ENCODE assay signal across 1 cellular context in the genomic region with DNA sequence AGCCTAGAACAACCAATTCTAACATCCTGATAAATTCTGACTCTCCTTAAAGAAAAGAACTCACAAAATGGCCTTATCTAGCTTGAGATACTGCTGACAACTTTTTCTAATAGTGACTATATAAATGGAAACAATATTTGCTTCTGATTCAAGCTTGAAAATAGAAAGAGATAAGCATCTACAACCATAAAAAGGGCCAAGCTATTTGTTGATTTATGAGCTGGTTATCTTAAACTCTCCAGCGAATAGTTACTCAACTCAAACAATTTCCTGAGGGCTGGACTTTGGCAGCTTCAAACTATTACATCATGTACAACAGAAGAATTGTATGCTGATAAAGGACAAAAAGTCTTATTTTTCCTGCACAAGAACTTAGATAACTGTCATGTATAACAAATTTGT.
TF ChIP-seq lines count a peak whose summit lies in the region.

No MANE protein-coding gene starts in this region.

TF ChIP-seq in HepG2, 621 proteins besides CTCF, POLR2A, EP300 and RAD21 (continued from another document and continues in another):
- TF ChIP-seq ZNF225 (CRISPR knock-in tag; IDR thresholded peaks at IDR 0.05) (no peak), RCOR2 (CRISPR knock-in tag; IDR thresholded peaks at IDR 0.05) (peak; percentile 60; the same call in 1 of the 2 replicates), SOX6 (IDR thresholded peaks at IDR 0.05) (no peak), SOX6 (CRISPR knock-in tag; IDR thresholded peaks at IDR 0.05) (peak; percentile 94), GATAD2A (CRISPR knock-in tag; IDR thresholded peaks at IDR 0.05) (peak; percentile 95), CCAR2 (optimal IDR thresholded peaks at IDR 0.05; ENCODE audit: low read depth, low read length) (no peak), HNRNPH1 (optimal IDR thresholded peaks at IDR 0.05; ENCODE audit: low read depth, low read length) (no peak), BRD4 (CRISPR knock-in tag; IDR thresholded peaks at IDR 0.05) (no peak), U2AF2 (IDR thresholded peaks at IDR 0.05; ENCODE audit: low read depth, low read length) (no peak), SIX4 (CRISPR knock-in tag; IDR thresholded peaks at IDR 0.05) (no peak), PATZ1 (CRISPR knock-in tag; IDR thresholded peaks at IDR 0.05) (0 out of 2 replicates have a peak, but pooled peaks have one; percentile 34), ZNF691 (CRISPR knock-in tag; IDR thresholded peaks at IDR 0.05; ENCODE audit: borderline replicate concordance, low read depth) (no peak), SIX1 (CRISPR knock-in tag; IDR thresholded peaks at IDR 0.05; ENCODE audit: borderline replicate concordance) (peak; percentile 65; the same call in 1 of the 2 replicates), CREBL2 (CRISPR knock-in tag; IDR thresholded peaks at IDR 0.05; ENCODE audit: borderline replicate concordance) (no peak), ZC3H4 (CRISPR knock-in tag; IDR thresholded peaks at IDR 0.05; ENCODE audit: borderline replicate concordance) (no peak), DNMT1 (CRISPR knock-in tag; IDR thresholded peaks at IDR 0.05) (no peak), HDAC2 (CRISPR knock-in tag; IDR thresholded peaks at IDR 0.05) (peak; percentile 80), ZNF616 (CRISPR knock-in tag; IDR thresholded peaks at IDR 0.05; ENCODE audit: low read depth) (no peak), LRRFIP1 (CRISPR knock-in tag; conservative IDR thresholded peaks at IDR 0.05) (no peak), JUND (CRISPR knock-in tag; IDR thresholded peaks at IDR 0.05) (no peak), REL (CRISPR knock-in tag; conservative IDR thresholded peaks at IDR 0.05) (no peak), REXO4 (CRISPR knock-in tag; IDR thresholded peaks at IDR 0.05; ENCODE audit: borderline replicate concordance) (no peak), TSC22D2 (CRISPR knock-in tag; IDR thresholded peaks at IDR 0.05; ENCODE audit: borderline replicate concordance) (no peak), ZNF619 (CRISPR knock-in tag; IDR thresholded peaks at IDR 0.05) (no peak)
- TF ChIP-seq, protein P1, sequence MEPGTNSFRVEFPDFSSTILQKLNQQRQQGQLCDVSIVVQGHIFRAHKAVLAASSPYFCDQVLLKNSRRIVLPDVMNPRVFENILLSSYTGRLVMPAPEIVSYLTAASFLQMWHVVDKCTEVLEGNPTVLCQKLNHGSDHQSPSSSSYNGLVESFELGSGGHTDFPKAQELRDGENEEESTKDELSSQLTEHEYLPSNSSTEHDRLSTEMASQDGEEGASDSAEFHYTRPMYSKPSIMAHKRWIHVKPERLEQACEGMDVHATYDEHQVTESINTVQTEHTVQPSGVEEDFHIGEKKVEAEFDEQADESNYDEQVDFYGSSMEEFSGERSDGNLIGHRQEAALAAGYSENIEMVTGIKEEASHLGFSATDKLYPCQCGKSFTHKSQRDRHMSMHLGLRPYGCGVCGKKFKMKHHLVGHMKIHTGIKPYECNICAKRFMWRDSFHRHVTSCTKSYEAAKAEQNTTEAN (CRISPR knock-in tag; conservative IDR thresholded peaks at IDR 0.05): no peak
- TF ChIP-seq, protein P2, sequence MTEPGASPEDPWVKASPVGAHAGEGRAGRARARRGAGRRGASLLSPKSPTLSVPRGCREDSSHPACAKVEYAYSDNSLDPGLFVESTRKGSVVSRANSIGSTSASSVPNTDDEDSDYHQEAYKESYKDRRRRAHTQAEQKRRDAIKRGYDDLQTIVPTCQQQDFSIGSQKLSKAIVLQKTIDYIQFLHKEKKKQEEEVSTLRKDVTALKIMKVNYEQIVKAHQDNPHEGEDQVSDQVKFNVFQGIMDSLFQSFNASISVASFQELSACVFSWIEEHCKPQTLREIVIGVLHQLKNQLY (CRISPR knock-in tag; IDR thresholded peaks at IDR 0.05): 0 out of 2 replicates have a peak, but pooled peaks have one; percentile 35
- TF ChIP-seq, protein P3, sequence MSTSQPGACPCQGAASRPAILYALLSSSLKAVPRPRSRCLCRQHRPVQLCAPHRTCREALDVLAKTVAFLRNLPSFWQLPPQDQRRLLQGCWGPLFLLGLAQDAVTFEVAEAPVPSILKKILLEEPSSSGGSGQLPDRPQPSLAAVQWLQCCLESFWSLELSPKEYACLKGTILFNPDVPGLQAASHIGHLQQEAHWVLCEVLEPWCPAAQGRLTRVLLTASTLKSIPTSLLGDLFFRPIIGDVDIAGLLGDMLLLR (CRISPR knock-in tag; IDR thresholded peaks at IDR 0.05): no peak
- TF ChIP-seq, protein P4, sequence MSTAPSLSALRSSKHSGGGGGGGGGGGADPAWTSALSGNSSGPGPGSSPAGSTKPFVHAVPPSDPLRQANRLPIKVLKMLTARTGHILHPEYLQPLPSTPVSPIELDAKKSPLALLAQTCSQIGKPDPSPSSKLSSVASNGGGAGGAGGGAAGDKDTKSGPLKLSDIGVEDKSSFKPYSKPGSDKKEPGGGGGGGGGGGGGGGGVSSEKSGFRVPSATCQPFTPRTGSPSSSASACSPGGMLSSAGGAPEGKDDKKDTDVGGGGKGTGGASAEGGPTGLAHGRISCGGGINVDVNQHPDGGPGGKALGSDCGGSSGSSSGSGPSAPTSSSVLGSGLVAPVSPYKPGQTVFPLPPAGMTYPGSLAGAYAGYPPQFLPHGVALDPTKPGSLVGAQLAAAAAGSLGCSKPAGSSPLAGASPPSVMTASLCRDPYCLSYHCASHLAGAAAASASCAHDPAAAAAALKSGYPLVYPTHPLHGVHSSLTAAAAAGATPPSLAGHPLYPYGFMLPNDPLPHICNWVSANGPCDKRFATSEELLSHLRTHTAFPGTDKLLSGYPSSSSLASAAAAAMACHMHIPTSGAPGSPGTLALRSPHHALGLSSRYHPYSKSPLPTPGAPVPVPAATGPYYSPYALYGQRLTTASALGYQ (CRISPR knock-in tag; IDR thresholded peaks at IDR 0.05): peak; percentile 75; the same call in 1 of the 2 replicates
- TF ChIP-seq, protein P5, sequence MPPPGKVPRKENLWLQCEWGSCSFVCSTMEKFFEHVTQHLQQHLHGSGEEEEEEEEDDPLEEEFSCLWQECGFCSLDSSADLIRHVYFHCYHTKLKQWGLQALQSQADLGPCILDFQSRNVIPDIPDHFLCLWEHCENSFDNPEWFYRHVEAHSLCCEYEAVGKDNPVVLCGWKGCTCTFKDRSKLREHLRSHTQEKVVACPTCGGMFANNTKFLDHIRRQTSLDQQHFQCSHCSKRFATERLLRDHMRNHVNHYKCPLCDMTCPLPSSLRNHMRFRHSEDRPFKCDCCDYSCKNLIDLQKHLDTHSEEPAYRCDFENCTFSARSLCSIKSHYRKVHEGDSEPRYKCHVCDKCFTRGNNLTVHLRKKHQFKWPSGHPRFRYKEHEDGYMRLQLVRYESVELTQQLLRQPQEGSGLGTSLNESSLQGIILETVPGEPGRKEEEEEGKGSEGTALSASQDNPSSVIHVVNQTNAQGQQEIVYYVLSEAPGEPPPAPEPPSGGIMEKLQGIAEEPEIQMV (CRISPR knock-in tag; IDR thresholded peaks at IDR 0.05; ENCODE audit: low read depth): no peak
- TF ChIP-seq, protein P6, sequence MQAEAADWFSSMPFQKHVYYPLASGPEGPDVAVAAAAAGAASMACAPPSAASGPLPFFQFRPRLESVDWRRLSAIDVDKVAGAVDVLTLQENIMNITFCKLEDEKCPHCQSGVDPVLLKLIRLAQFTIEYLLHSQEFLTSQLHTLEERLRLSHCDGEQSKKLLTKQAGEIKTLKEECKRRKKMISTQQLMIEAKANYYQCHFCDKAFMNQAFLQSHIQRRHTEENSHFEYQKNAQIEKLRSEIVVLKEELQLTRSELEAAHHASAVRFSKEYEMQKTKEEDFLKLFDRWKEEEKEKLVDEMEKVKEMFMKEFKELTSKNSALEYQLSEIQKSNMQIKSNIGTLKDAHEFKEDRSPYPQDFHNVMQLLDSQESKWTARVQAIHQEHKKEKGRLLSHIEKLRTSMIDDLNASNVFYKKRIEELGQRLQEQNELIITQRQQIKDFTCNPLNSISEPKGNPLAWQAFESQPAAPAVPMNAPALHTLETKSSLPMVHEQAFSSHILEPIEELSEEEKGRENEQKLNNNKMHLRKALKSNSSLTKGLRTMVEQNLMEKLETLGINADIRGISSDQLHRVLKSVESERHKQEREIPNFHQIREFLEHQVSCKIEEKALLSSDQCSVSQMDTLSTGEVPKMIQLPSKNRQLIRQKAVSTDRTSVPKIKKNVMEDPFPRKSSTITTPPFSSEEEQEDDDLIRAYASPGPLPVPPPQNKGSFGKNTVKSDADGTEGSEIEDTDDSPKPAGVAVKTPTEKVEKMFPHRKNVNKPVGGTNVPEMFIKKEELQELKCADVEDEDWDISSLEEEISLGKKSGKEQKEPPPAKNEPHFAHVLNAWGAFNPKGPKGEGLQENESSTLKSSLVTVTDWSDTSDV (CRISPR knock-in tag; IDR thresholded peaks at IDR 0.05): no peak
- TF ChIP-seq, protein P7, sequence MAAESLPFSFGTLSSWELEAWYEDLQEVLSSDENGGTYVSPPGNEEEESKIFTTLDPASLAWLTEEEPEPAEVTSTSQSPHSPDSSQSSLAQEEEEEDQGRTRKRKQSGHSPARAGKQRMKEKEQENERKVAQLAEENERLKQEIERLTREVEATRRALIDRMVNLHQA (CRISPR knock-in tag; IDR thresholded peaks at IDR 0.05): no peak
